In genomic region chr10:93435061-93435491, GRCh38 we compare ENCODE assay signal across 11 cellular contexts. TPM values are rescaled to one million over a fixed set of nuclear protein-coding genes. Genes with fewer than 3 reads are reported as not detected.
DNase-seq lines count a peak whose midpoint lies in the region; ATAC-seq and TF ChIP-seq lines count a peak whose summit lies in the region.
"Had no signal": no experiment of that assay in that cellular context is flagged by ENCODE, and none has a peak within 500 bp of the region (broad histone marks: within the 10 kb centered on the region; RNA-seq: fewer than 3 reads in every experiment).

No MANE protein-coding gene starts in this region.

- H3K4me3 ChIP-seq in A673 (ENCODE audit: low read depth, low read length, poor library complexity, severe bottlenecking), result no peak overlapping the region
- H3K4me3 ChIP-seq in fibroblast of villous mesenchyme (ENCODE audit: low read depth, low read length), result no peak overlapping the region
- no peak overlapping the region for H3K4me3 ChIP-seq in psoas muscle
- H3K4me3 ChIP-seq: body of pancreas had no signal

- POLR2A ChIA-PET in A673 (lab: Charles Lee; ENCODE audit: low non-redundant PET), result no interaction called here

- intact Hi-C loops in A673 (cut with micrococcal nuclease; ENCODE audit: unreplicated experiment), result no loop called here
- intact Hi-C loops in psoas muscle (cut with DNase I), result loop anchor here in 1 of 2 donors (5.0 kb wide), 1 partner anchor 47 kb away; the partner anchor contains the start of gene MYOF

- peaks cover 4% of the 10 kb centered on the region for H3K27me3 Mint-ChIP-seq in activated naive CD4-positive, alpha-beta T cell treated with anti-CD3 and anti-CD28 coated beads, Interleukin-2, amount 10 ng/mL, durations not matched to agents 7 days and 5 days

- DNase-seq in A673 (ENCODE audit: low spot score) (no peak), amniotic epithelial cell (ENCODE audit: low read depth) (peak; percentile 56), fibroblast of villous mesenchyme (ENCODE audit: low read depth) (peak; percentile 60), psoas muscle (no peak), NCI-H1436 (lab: John Stamatoyannopoulos, UW) (no peak)
- no peak for DNase-seq in activated naive CD4-positive, alpha-beta T cell treated with anti-CD3 and anti-CD28 coated beads, Interleukin-2, amount 10 ng/mL, durations not matched to agents 7 days and 5 days
- DNase-seq: body of pancreas; NCI-H2081 treated with DMSO at 0.1 percent for 48 hours; stimulated activated CD4-positive, alpha-beta T cell treated with anti-CD3 and anti-CD28 coated beads, Interleukin-4, amount 100 ng/mL, for 1 hour had no signal

- no peak overlapping the region for H3K4me3 Mint-ChIP-seq in activated naive CD4-positive, alpha-beta T cell treated with anti-CD3 and anti-CD28 coated beads, Interleukin-2, amount 10 ng/mL, durations not matched to agents 7 days and 5 days

- no peaks in the 10 kb centered on the region for H3K36me3 Mint-ChIP-seq in activated naive CD4-positive, alpha-beta T cell treated with anti-CD3 and anti-CD28 coated beads, Interleukin-2, amount 10 ng/mL, durations not matched to agents 7 days and 5 days

- H3K27ac Mint-ChIP-seq in activated naive CD4-positive, alpha-beta T cell treated with anti-CD3 and anti-CD28 coated beads, Interleukin-2, amount 10 ng/mL, durations not matched to agents 7 days and 5 days, result no peak overlapping the region

- 57 to 71% (median 71%) methylated on average over 5 of the region's 5 CpGs for WGBS in psoas muscle, 3 donors

- no TSS peak for BruUV-seq in A673 (replicated peaks; lab: Mats Ljungman, UMichigan)

- CTCF ChIA-PET in A673 (lab: Charles Lee), result no interaction called here
- CTCF ChIA-PET in activated naive CD4-positive, alpha-beta T cell treated with anti-CD3 and anti-CD28 coated beads, Interleukin-2, amount 10 ng/mL, durations not matched to agents 7 days and 5 days (lab: Charles Lee), result no interaction called here

- H3K9me3 ChIP-seq in A673 (ENCODE audit: low read depth, low read length, poor library complexity, severe bottlenecking), result no peaks in the 10 kb centered on the region
- H3K9me3 ChIP-seq in psoas muscle, result no peaks in the 10 kb centered on the region
- H3K9me3 ChIP-seq: body of pancreas had no signal

- H3K4me1 ChIP-seq in A673 (ENCODE audit: insufficient read depth, low read length, poor library complexity, severe bottlenecking) (peaks cover 36% of the 10 kb centered on the region), psoas muscle (peaks cover 22% of the 10 kb centered on the region)

- ATAC-seq in psoas muscle, result no peak
- no peak for ATAC-seq in GM19395 (IDR thresholded peaks at IDR 0.05; ENCODE audit: unreplicated experiment)
- ATAC-seq in HG03521 (IDR thresholded peaks at IDR 0.05; ENCODE audit: unreplicated experiment), result no peak
- ATAC-seq: body of pancreas had no signal

- H3K27ac ChIP-seq in A673 (ENCODE audit: low read depth, low read length, poor library complexity, severe bottlenecking) (peak overlapping the region; percentile 95), psoas muscle (peak overlapping the region; percentile 90)

- no peaks in the 10 kb centered on the region for H3K27me3 ChIP-seq in A673 (replicated peaks; ENCODE audit: insufficient read depth, low read depth, low read length, poor library complexity)
- H3K27me3 ChIP-seq in psoas muscle (ENCODE audit: insufficient read depth in 3 of 3, low read length in 2 of 3), result no peaks in the 10 kb centered on the region
- H3K27me3 ChIP-seq: body of pancreas had no signal

- peaks cover 1% of the 10 kb centered on the region for H3K9me3 Mint-ChIP-seq in activated naive CD4-positive, alpha-beta T cell treated with anti-CD3 and anti-CD28 coated beads, Interleukin-2, amount 10 ng/mL, durations not matched to agents 7 days and 5 days

- TF ChIP-seq CTCF in A673 (conservative IDR thresholded peaks at IDR 0.05; ENCODE audit: low read depth, low read length) (no peak), fibroblast of villous mesenchyme (IDR thresholded peaks at IDR 0.05; ENCODE audit: insufficient read depth, low read depth, low read length) (no peak), psoas muscle (IDR thresholded peaks at IDR 0.05) (no peak)

- no peaks in the 10 kb centered on the region for H3K4me1 Mint-ChIP-seq in activated naive CD4-positive, alpha-beta T cell treated with anti-CD3 and anti-CD28 coated beads, Interleukin-2, amount 10 ng/mL, durations not matched to agents 7 days and 5 days

- H3K36me3 ChIP-seq in A673 (ENCODE audit: insufficient read depth, low read length, poor library complexity, severe bottlenecking) (no peaks in the 10 kb centered on the region), psoas muscle (ENCODE audit: insufficient read depth in 1 of 2, low read depth in 1 of 2) (no peaks in the 10 kb centered on the region)

RNA-seq across cellular contexts. Expression of gene MYOF, which starts 47.1 kb away (rescaled TPM):
- total RNA-seq in A673 (2021) (15.9 and 24.2 TPM in 2 replicates), fibroblast of villous mesenchyme (263 and 323 TPM in 2 replicates), psoas muscle (1 to 10 TPM; 4.2 to 9.4 (median 5.8) TPM)
- polyA plus RNA-seq in psoas muscle, result 1 to 10 TPM in 2 of 3 donors, under 1 TPM in 1; 0.70 to 3.6 (median 2.1) TPM

Comparison
In these comparisons a context has a peak if more than half of its experiments do, and no peak if none do; other contexts are left out.
1. DNase-seq: peak in amniotic epithelial cell (single experiment) and fibroblast of villous mesenchyme (single experiment); none in A673 (single experiment), psoas muscle (0 of 2), NCI-H1436 (single experiment) and activated naive CD4-positive, alpha-beta T cell treated with anti-CD3 and anti-CD28 coated beads, Interleukin-2, amount 10 ng/mL, durations not matched to agents 7 days and 5 days (single experiment).
2. RNA of gene MYOF, which starts 47.1 kb away (total RNA-seq): 263 to 323 TPM in fibroblast of villous mesenchyme; 15.9 to 24.2 TPM in A673 and 4.2 to 9.4 TPM in psoas muscle; every median in the first group is over 10 times any median in the second.